26 cellular contexts compared by ENCODE assay signal in the genomic region with DNA sequence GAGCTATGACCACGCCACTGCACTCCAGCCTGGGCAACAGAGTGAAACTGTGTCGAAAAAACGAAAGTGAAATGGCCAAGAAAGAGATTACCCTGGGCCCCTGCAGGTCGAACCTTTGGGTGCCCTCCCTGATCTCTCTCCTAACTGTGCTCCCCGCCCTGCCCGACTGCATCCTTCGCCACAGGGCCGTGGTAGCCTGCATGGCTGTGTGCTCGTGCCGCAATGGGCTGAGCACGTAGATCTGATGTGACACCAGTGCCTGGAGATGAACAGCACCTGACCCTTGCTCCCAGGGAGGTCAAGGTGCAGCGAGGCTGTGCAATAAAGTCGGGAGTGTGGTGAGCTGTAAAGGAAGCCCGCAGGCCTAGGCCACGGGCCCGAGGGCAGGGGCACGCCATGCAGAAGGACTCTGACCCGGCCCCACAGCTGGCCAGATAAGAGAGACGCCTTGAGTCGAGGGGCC.
A peak's percentile ranks its signal among the peaks of the same experiment; 100 is the strongest.
DNase-seq lines count a peak whose midpoint lies in the region; ATAC-seq, FAIRE-seq and TF ChIP-seq lines count a peak whose summit lies in the region.
"Had no signal": no experiment of that assay in that cellular context is flagged by ENCODE, and none has a peak within 500 bp of the region (broad histone marks: within the 10 kb centered on the region; RNA-seq: fewer than 3 reads in every experiment).

No MANE protein-coding gene starts in this region.

- POLR2A ChIA-PET in CD8-positive, alpha-beta T cell (lab: Charles Lee): no interaction called here

- H2BK120ac ChIP-seq in mesenchymal stem cell (ENCODE audit: low read depth, low read length): no peak overlapping the region

- H3K4me1 ChIP-seq in CD8-positive, alpha-beta T cell (ENCODE audit: insufficient read depth, low read length): no peaks in the 10 kb centered on the region
- no peaks in the 10 kb centered on the region for H3K4me1 ChIP-seq in mesenchymal stem cell (ENCODE audit: control insufficient read depth, insufficient read depth, low read depth, low read length)
- H3K4me1 ChIP-seq: right lobe of liver had no signal

- no peak for ATAC-seq in CD8-positive, alpha-beta T cell
- no peak for ATAC-seq in left cardiac atrium
- ATAC-seq: foreskin keratinocyte, pancreas had no signal

- TF ChIP-seq POLR2A in GM12892 (IDR thresholded peaks at IDR 0.05; ENCODE audit: low read depth, low read length): no peak

- H3K18ac ChIP-seq in mesenchymal stem cell (ENCODE audit: low read depth in 1 of 2, low read length in 2 of 2): no peak overlapping the region

- H3K9me3 Mint-ChIP-seq in CD8-positive, alpha-beta T cell: no peaks in the 10 kb centered on the region
- H3K9me3 Mint-ChIP-seq in activated naive CD8-positive, alpha-beta T cell (ENCODE audit: low read depth): no peaks in the 10 kb centered on the region
- H3K9me3 Mint-ChIP-seq: naive B cell, type B pancreatic cell had no signal

- H3K4me3 ChIP-seq in CD8-positive, alpha-beta T cell (ENCODE audit: low read depth, low read length): no peak overlapping the region
- no peak overlapping the region for H3K4me3 ChIP-seq in mesenchymal stem cell (ENCODE audit: insufficient read depth in 1 of 2, low read depth in 1 of 2, low read length in 2 of 2)
- H3K4me3 ChIP-seq: cardiac muscle cell, pancreas, right lobe of liver had no signal

- intact Hi-C loops in CD8-positive, alpha-beta T cell (cut with DNase I, micrococcal nuclease): no loop called here
- intact Hi-C loops in left cardiac atrium (cut with DNase I): no loop called here

- no peak overlapping the region for H3K4me3 Mint-ChIP-seq in CD8-positive, alpha-beta T cell
- H3K4me3 Mint-ChIP-seq in activated naive CD8-positive, alpha-beta T cell: no peak overlapping the region
- H3K4me3 Mint-ChIP-seq: naive B cell, type B pancreatic cell had no signal

- peak overlapping the region; percentile 60 for H4K8ac ChIP-seq in mesenchymal stem cell (ENCODE audit: low read length)

- peaks cover 27% of the 10 kb centered on the region for H3K36me3 ChIP-seq in CD8-positive, alpha-beta T cell (ENCODE audit: insufficient read depth, low read length)
- peaks cover 3 to 14% of the 10 kb centered on the region in 2 experiments for H3K36me3 ChIP-seq in mesenchymal stem cell (ENCODE audit: control insufficient read depth in 1 of 2, insufficient read depth in 2 of 2, low read depth in 1 of 2, low read length in 2 of 2)
- H3K36me3 ChIP-seq: cardiac muscle cell, pancreas, right lobe of liver had no signal

- no peaks in the 10 kb centered on the region for H3K27me3 ChIP-seq in CD8-positive, alpha-beta T cell (ENCODE audit: insufficient read depth, low read length)
- no peaks in the 10 kb centered on the region for H3K27me3 ChIP-seq in mesenchymal stem cell (ENCODE audit: control insufficient read depth in 1 of 2, insufficient read depth in 1 of 2, low read length in 2 of 2)
- H3K27me3 ChIP-seq: cardiac muscle cell, foreskin keratinocyte, pancreas, right lobe of liver had no signal

- H2BK5ac ChIP-seq in mesenchymal stem cell (ENCODE audit: low read depth, low read length, poor library complexity, severe bottlenecking): no peak overlapping the region

- H3K79me1 ChIP-seq in mesenchymal stem cell (replicated peaks; ENCODE audit: low read length, poor library complexity, severe bottlenecking): peaks cover 40% of the 10 kb centered on the region

- TF ChIP-seq CTCF in C4-2B (conservative IDR thresholded peaks at IDR 0.05): no peak
- TF ChIP-seq CTCF in CD8-positive, alpha-beta T cell (IDR thresholded peaks at IDR 0.05): no peak

- H3K9me3 ChIP-seq in CD8-positive, alpha-beta T cell (ENCODE audit: low read length): no peaks in the 10 kb centered on the region
- no peaks in the 10 kb centered on the region for H3K9me3 ChIP-seq in mesenchymal stem cell (ENCODE audit: control insufficient read depth, low read length)
- H3K9me3 ChIP-seq: pancreas, right lobe of liver had no signal

- H2BK12ac ChIP-seq in mesenchymal stem cell (ENCODE audit: low read length in 2 of 2): no peak overlapping the region

- no peak for DNase-seq in CD8-positive, alpha-beta T cell
- DNase-seq in mesenchymal stem cell (no peak), left cardiac atrium (no peak), GM12892 (ENCODE audit: insufficient read length) (no peak), NCI-H2171 (lab: John Stamatoyannopoulos, UW) (no peak), NCI-H524 treated with DMSO at 0.1 percent for 48 hours (lab: John Stamatoyannopoulos, UW) (no peak)
- DNase-seq: amygdala; DMS79 treated with DMSO at 0.1 percent for 48 hours; foreskin keratinocyte; hypothalamus; MV-4-11; naive B cell; NCI-H1694 treated with DMSO at 0.1 percent for 48 hours; NCI-H774; OCI-M1; pancreas; right lobe of liver; SHP77 treated with DMSO at 0.1 percent for 48 hours; stimulated activated naive CD4-positive, alpha-beta T cell treated with Interleukin-2 at 50 U/mL for 16 hours had no signal

- peaks cover 66% of the 10 kb centered on the region for H3K36me3 Mint-ChIP-seq in CD8-positive, alpha-beta T cell
- H3K36me3 Mint-ChIP-seq in activated naive CD8-positive, alpha-beta T cell: no peaks in the 10 kb centered on the region

- H3K4me1 Mint-ChIP-seq in CD8-positive, alpha-beta T cell (ENCODE audit: low read depth): peaks cover 3% of the 10 kb centered on the region
- H3K4me1 Mint-ChIP-seq in activated naive CD8-positive, alpha-beta T cell (ENCODE audit: low read depth): peaks cover 11% of the 10 kb centered on the region
- H3K4me1 Mint-ChIP-seq: naive B cell had no signal

- no peak overlapping the region for H2BK15ac ChIP-seq in mesenchymal stem cell (ENCODE audit: low read depth, poor library complexity, severe bottlenecking)

- no peak overlapping the region for H3K14ac ChIP-seq in mesenchymal stem cell (ENCODE audit: low read length in 2 of 2)

- H3K27ac ChIP-seq in C4-2B (peak overlapping the region; percentile 76), mesenchymal stem cell (ENCODE audit: low read length, poor library complexity, severe bottlenecking) (no peak overlapping the region)
- H3K27ac ChIP-seq in CD8-positive, alpha-beta T cell (ENCODE audit: low read depth, low read length): no peak overlapping the region
- H3K27ac ChIP-seq: cardiac muscle cell, foreskin keratinocyte, KMS-11, pancreas, right lobe of liver had no signal

- H2AFZ ChIP-seq in mesenchymal stem cell (ENCODE audit: low read depth, low read length): no peak overlapping the region

- H3K4ac ChIP-seq in mesenchymal stem cell (ENCODE audit: low read depth in 1 of 2, low read length in 2 of 2): peak overlapping the region in 1 of 2 experiments; percentile 24

- WGBS in mesenchymal stem cell: 93% methylated on average over 20 of the region's 20 CpGs

- no peak overlapping the region for H3K23ac ChIP-seq in mesenchymal stem cell (ENCODE audit: low read length in 2 of 2)

- CTCF ChIA-PET in CD8-positive, alpha-beta T cell (lab: Charles Lee): no interaction called here

- H3K4me2 ChIP-seq in mesenchymal stem cell (ENCODE audit: low read length, poor library complexity, severe bottlenecking): no peak overlapping the region
- H3K4me2 ChIP-seq: KMS-11 had no signal

- no peak overlapping the region for H3K9ac ChIP-seq in mesenchymal stem cell (ENCODE audit: low read length)
- H3K9ac ChIP-seq: KMS-11 had no signal

- peak overlapping the region; percentile 57 for H4K91ac ChIP-seq in mesenchymal stem cell (ENCODE audit: low read length)

- peak overlapping the region; percentile 57 for H3K27ac Mint-ChIP-seq in CD8-positive, alpha-beta T cell
- peak overlapping the region; percentile 88 for H3K27ac Mint-ChIP-seq in activated naive CD8-positive, alpha-beta T cell
- H3K27ac Mint-ChIP-seq: type B pancreatic cell had no signal

- H3K27me3 Mint-ChIP-seq in CD8-positive, alpha-beta T cell (ENCODE audit: low read depth): no peaks in the 10 kb centered on the region
- H3K27me3 Mint-ChIP-seq in activated naive CD8-positive, alpha-beta T cell: no peaks in the 10 kb centered on the region
- H3K27me3 Mint-ChIP-seq: naive B cell, type B pancreatic cell had no signal

- no peak overlapping the region for H2AK5ac ChIP-seq in mesenchymal stem cell (ENCODE audit: low read length, severe bottlenecking)

- no peak for FAIRE-seq in GM12892 (lab: Jason Lieb, UNC)
- FAIRE-seq: H54, islet of Langerhans, pancreas had no signal
